ENCODE assay signal across 22 cellular contexts in the genomic region with DNA sequence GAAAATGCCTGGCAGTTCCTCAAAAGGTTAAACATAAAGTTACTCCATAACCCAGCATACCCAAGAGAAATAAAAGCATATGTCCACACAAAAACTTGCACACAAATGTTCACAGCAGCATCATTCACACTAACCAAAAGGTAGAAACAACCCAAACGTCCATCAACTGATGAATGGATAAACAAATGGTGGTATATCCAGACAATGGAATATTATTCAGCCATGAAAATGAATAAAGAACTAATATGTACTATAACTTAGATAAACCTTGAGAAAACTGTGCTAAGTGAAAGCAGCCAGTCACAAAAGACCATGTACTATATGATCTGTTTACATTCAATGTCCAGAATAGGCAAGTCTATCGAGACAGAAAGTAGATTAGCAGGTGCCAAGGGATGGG.
DNase-seq lines count a peak whose midpoint lies in the region; ATAC-seq, FAIRE-seq and TF ChIP-seq lines count a peak whose summit lies in the region.
"Had no signal": no experiment of that assay in that cellular context is flagged by ENCODE, and none has a peak within 500 bp of the region (broad histone marks: within the 10 kb centered on the region; RNA-seq: fewer than 3 reads in every experiment).

No MANE protein-coding gene starts in this region.

- no peak overlapping the region for H2BK120ac ChIP-seq in H1 (replicated peaks; ENCODE audit: low read depth, low read length)

- H2AFZ ChIP-seq in SK-N-SH (ENCODE audit: low read depth) (no peak overlapping the region), OCI-LY3 (ENCODE audit: low read depth, low read length) (no peak overlapping the region), H1 (ENCODE audit: low read length) (no peak overlapping the region)

- no peak for TF ChIP-seq CTCF in SK-N-SH (IDR thresholded peaks at IDR 0.05)
- TF ChIP-seq CTCF in OCI-LY3 (IDR thresholded peaks at IDR 0.05; ENCODE audit: low read depth, low read length), result no peak
- no peak for TF ChIP-seq CTCF in H1 (IDR thresholded peaks at IDR 0.05; ENCODE audit: control extremely low read depth in 1 of 3, insufficient read depth in 1 of 3, low read depth in 1 of 3, low read length in 3 of 3)

- peaks cover 10% of the 10 kb centered on the region for H3F3A ChIP-seq in SK-N-SH (replicated peaks; ENCODE audit: insufficient read depth)

- H3K79me2 ChIP-seq in SK-N-SH (ENCODE audit: insufficient read depth) (no peaks in the 10 kb centered on the region), OCI-LY3 (ENCODE audit: low read length) (no peaks in the 10 kb centered on the region), H1 (ENCODE audit: control insufficient read depth in 1 of 2, insufficient read depth in 2 of 2, low read length in 2 of 2) (no peaks in the 10 kb centered on the region)

- no peaks in the 10 kb centered on the region for H3K9me2 ChIP-seq in SK-N-SH

- peaks cover 1 to 27% (median 12%) of the 10 kb centered on the region in 3 donors for H3K27me3 Mint-ChIP-seq in immature natural killer cell (ENCODE audit: low read depth in 3 of 3)

- no peak overlapping the region for H3K4me2 ChIP-seq in SK-N-SH
- H3K4me2 ChIP-seq in OCI-LY3 (ENCODE audit: low read length), result peak overlapping the region; percentile 85
- H3K4me2 ChIP-seq in H1 (ENCODE audit: insufficient read depth in 1 of 2, low read depth in 2 of 2, low read length in 2 of 2), result no peak overlapping the region
- H3K4me2 ChIP-seq: A549 had no signal

- H2BK20ac ChIP-seq in H1 (ENCODE audit: low read length), result no peak overlapping the region

- no peaks in the 10 kb centered on the region for H3K79me1 ChIP-seq in H1 (ENCODE audit: low read depth, low read length)

- H3K27me3 ChIP-seq in SK-N-SH (ENCODE audit: insufficient read depth), result no peaks in the 10 kb centered on the region
- H3K27me3 ChIP-seq in OCI-LY3 (ENCODE audit: low read depth, low read length), result peaks cover 25% of the 10 kb centered on the region
- H3K27me3 ChIP-seq in H1 (replicated peaks in 1 of 4; ENCODE audit: control insufficient read depth in 3 of 4, extremely low read depth in 1 of 4, insufficient read depth in 3 of 4, low read length in 3 of 4), result no peaks in the 10 kb centered on the region; a peak in 2 of 7 replicates
- H3K27me3 ChIP-seq in small intestine (ENCODE audit: control insufficient read depth in 2 of 2, insufficient read depth in 2 of 2, low read length in 2 of 2), result no peaks in the 10 kb centered on the region
- H3K27me3 ChIP-seq: BLaER1 treated with 17β-estradiol and CSF1 and Interleukin-3, amounts not matched to agents 10 nM and 100 nM had no signal

- CTCF ChIA-PET in SK-N-SH (lab: Yijun Ruan, JAX), result interaction anchor here (1.1 to 1.3 kb wide), 3 partner anchors 58 to 213 kb away, joined by 3 to 6 read pairs (median 4); no protein-coding TSS in a partner anchor
- CTCF ChIA-PET in H1 (lab: Charles Lee; ENCODE audit: partially characterized antibody), result interaction anchor here (0.6 to 2.8 kb wide), 4 partner anchors 63 to 340 kb away, joined by 3 to 12 read pairs (median 4); no protein-coding TSS in a partner anchor

- H3K9me3 ChIP-seq in SK-N-SH, result peaks cover 21% of the 10 kb centered on the region
- peaks cover 6% of the 10 kb centered on the region; the same call in 1 of the 2 replicates for H3K9me3 ChIP-seq in OCI-LY3 (ENCODE audit: insufficient read depth, low read length)
- H3K9me3 ChIP-seq in H1 (ENCODE audit: insufficient read depth in 2 of 2, low read depth in 1 of 2, low read length in 1 of 2), result peaks cover 9 to 15% of the 10 kb centered on the region in 2 experiments
- no peaks in the 10 kb centered on the region for H3K9me3 ChIP-seq in small intestine (ENCODE audit: control insufficient read depth, low read depth)

- H4K91ac ChIP-seq in H1 (replicated peaks; ENCODE audit: insufficient read length, low read length), result no peak overlapping the region

- H3K27ac ChIP-seq in SK-N-SH (ENCODE audit: low read depth in 2 of 2, low read length in 1 of 2), result no peak overlapping the region
- no peak overlapping the region for H3K27ac ChIP-seq in OCI-LY3 (ENCODE audit: low read length)
- no peak overlapping the region for H3K27ac ChIP-seq in H1 (ENCODE audit: low read depth, low read length)
- no peak overlapping the region for H3K27ac ChIP-seq in small intestine (ENCODE audit: low read depth in 1 of 2, low read length in 1 of 2)
- H3K27ac ChIP-seq: 22Rv1; BLaER1 treated with 17β-estradiol and CSF1 and Interleukin-3, amounts not matched to agents 10 nM and 100 nM; C4-2B had no signal

- no peak overlapping the region for H2BK5ac ChIP-seq in H1 (ENCODE audit: low read depth, low read length)

- H4K5ac ChIP-seq in H1 (ENCODE audit: insufficient read length, low read depth, low read length), result no peak overlapping the region

- TF ChIP-seq RAD21 in SK-N-SH (IDR thresholded peaks at IDR 0.05; ENCODE audit: low read length) (no peak), H1 (IDR thresholded peaks at IDR 0.05 in 1 of 2, conservative IDR thresholded peaks at IDR 0.05 in 1 of 2; ENCODE audit: low read depth in 2 of 2, low read length in 2 of 2) (no peak)

- no peak for ATAC-seq in SK-N-SH treated with all-trans-retinoic acid at 6 μM for 48 hours
- ATAC-seq: A549; CD8-positive, alpha-beta T cell had no signal

- no peak overlapping the region for H3K9ac ChIP-seq in SK-N-SH
- H3K9ac ChIP-seq in OCI-LY3 (ENCODE audit: low read length), result no peak overlapping the region
- no peak overlapping the region for H3K9ac ChIP-seq in H1 (replicated peaks in 1 of 4; ENCODE audit: extremely low read depth in 1 of 4, low read depth in 3 of 4, low read length in 3 of 4)
- H3K9ac ChIP-seq: BLaER1 treated with 17β-estradiol and CSF1 and Interleukin-3, amounts not matched to agents 10 nM and 100 nM had no signal

- no peak overlapping the region for H2BK12ac ChIP-seq in H1 (ENCODE audit: low read depth, low read length)

- no peaks in the 10 kb centered on the region for H3K36me3 ChIP-seq in SK-N-SH (replicated peaks in 1 of 2; ENCODE audit: control insufficient read depth in 1 of 2, insufficient read depth in 2 of 2, low read length in 1 of 2)
- H3K36me3 ChIP-seq in OCI-LY3 (replicated peaks; ENCODE audit: low read depth, low read length), result no peaks in the 10 kb centered on the region
- H3K36me3 ChIP-seq in H1 (ENCODE audit: control insufficient read depth in 2 of 4, insufficient read depth in 4 of 4, low read length in 3 of 4), result no peaks in the 10 kb centered on the region
- H3K36me3 ChIP-seq in small intestine (ENCODE audit: control insufficient read depth in 2 of 2, insufficient read depth in 2 of 2, low read length in 2 of 2), result no peaks in the 10 kb centered on the region
- H3K36me3 ChIP-seq: BLaER1 treated with 17β-estradiol and CSF1 and Interleukin-3, amounts not matched to agents 10 nM and 100 nM had no signal

- no peak overlapping the region for H4K8ac ChIP-seq in H1 (ENCODE audit: extremely low read depth, insufficient read depth, low read length)

- WGBS in SK-N-SH (ENCODE audit: low lambda C conversion rate), result 32% methylated on average over 2 of the region's 2 CpGs
- whole genome bisulfite sequencing in H1 (ENCODE audit: extremely low coverage in 1 of 2, insufficient coverage in 1 of 2, insufficient read length in 1 of 2, insufficient replicate concordance in 2 of 2, low coverage in 1 of 2, low lambda C conversion rate in 2 of 2, missing lambda C conversion rate in 1 of 2), 2 experiments, result 75% methylated on average over 2 of the region's 2 CpGs; no CpG with 5 or more reads in 1 of the 2 experiments
- WGBS in small intestine, 3 donors, result 25 to 38% (median 26%) methylated on average over 2 of the region's 2 CpGs

- no peak overlapping the region for H2BK15ac ChIP-seq in H1 (ENCODE audit: low read length)

- no peaks in the 10 kb centered on the region for H4K20me1 ChIP-seq in SK-N-SH (ENCODE audit: insufficient read depth)
- H4K20me1 ChIP-seq in OCI-LY3 (ENCODE audit: insufficient read depth, low read length), result no peaks in the 10 kb centered on the region
- H4K20me1 ChIP-seq in H1 (replicated peaks in 1 of 2; ENCODE audit: control insufficient read depth in 1 of 2, insufficient read depth in 2 of 2, low read length in 2 of 2), result no peaks in the 10 kb centered on the region
- H4K20me1 ChIP-seq: BLaER1 treated with 17β-estradiol and CSF1 and Interleukin-3, amounts not matched to agents 10 nM and 100 nM had no signal

- no peak overlapping the region for H3K4me3 ChIP-seq in SK-N-SH (ENCODE audit: low read depth in 2 of 2, low read length in 1 of 2)
- no peak overlapping the region for H3K4me3 ChIP-seq in OCI-LY3 (ENCODE audit: low read length)
- no peak overlapping the region for H3K4me3 ChIP-seq in H1 (ENCODE audit: extremely low read depth in 1 of 4, insufficient read depth in 2 of 4, low read depth in 3 of 4, low read length in 4 of 4)
- no peak overlapping the region for H3K4me3 ChIP-seq in small intestine (ENCODE audit: low read depth in 1 of 2, low read length in 2 of 2)
- H3K4me3 ChIP-seq: A549; BLaER1 treated with 17β-estradiol and CSF1 and Interleukin-3, amounts not matched to agents 10 nM and 100 nM had no signal

- peaks cover 9 to 26% (median 14%) of the 10 kb centered on the region in 6 donors for H3K9me3 Mint-ChIP-seq in immature natural killer cell

- H2AK5ac ChIP-seq in H1 (ENCODE audit: low read depth, low read length), result no peak overlapping the region

- no peak for TF ChIP-seq POLR2A in H1 (IDR thresholded peaks at IDR 0.05; ENCODE audit: control extremely low read depth in 1 of 2, low read depth in 2 of 2, low read length in 2 of 2)

- H3K4me3 Mint-ChIP-seq in immature natural killer cell, result no peak overlapping the region
- H3K4me3 Mint-ChIP-seq: B cell; CD4-positive, alpha-beta T cell; CD8-positive, alpha-beta T cell had no signal

- DNase-seq in SK-N-SH (no peak), H1 (ENCODE audit: low read depth in 1 of 2, low spot score in 2 of 2) (no peak), immature natural killer cell (no peak), small intestine (no peak)
- DNase-seq: AML-193; Caco-2; Calu3; CD4-positive, alpha-beta T cell; CD8-positive, alpha-beta T cell; DMS79 treated with DMSO at 0.1 percent for 48 hours; GF-D8 had no signal

- H3K4me1 Mint-ChIP-seq in immature natural killer cell, result no peaks in the 10 kb centered on the region

- no peaks in the 10 kb centered on the region for H3K23me2 ChIP-seq in H1 (ENCODE audit: low read depth, low read length)

- no peak overlapping the region for H3K56ac ChIP-seq in H1 (replicated peaks; ENCODE audit: insufficient read length, low read depth, low read length)

- no peak overlapping the region for H3K14ac ChIP-seq in H1 (ENCODE audit: insufficient read length)

- no peak overlapping the region for H3K18ac ChIP-seq in H1 (ENCODE audit: extremely low read depth, low read length)

- H3K4me1 ChIP-seq in SK-N-SH (ENCODE audit: control insufficient read depth in 1 of 2, insufficient read depth in 2 of 2, low read depth in 1 of 2, low read length in 1 of 2), result no peaks in the 10 kb centered on the region; a peak in 2 of 4 replicates
- peaks cover 19% of the 10 kb centered on the region for H3K4me1 ChIP-seq in OCI-LY3 (ENCODE audit: low read length)
- H3K4me1 ChIP-seq in H1 (replicated peaks in 1 of 4; ENCODE audit: control insufficient read depth in 3 of 4, insufficient read depth in 4 of 4, low read length in 3 of 4), result peaks cover 0 to under 1% (median 0%) of the 10 kb centered on the region in 4 experiments; a peak in 1 of 7 replicates
- H3K4me1 ChIP-seq in small intestine (ENCODE audit: control insufficient read depth in 2 of 2, insufficient read depth in 1 of 2, low read depth in 1 of 2, low read length in 1 of 2), result no peaks in the 10 kb centered on the region
- H3K4me1 ChIP-seq: Caco-2 had no signal

- H3K27ac Mint-ChIP-seq in immature natural killer cell, result no peak overlapping the region
- H3K27ac Mint-ChIP-seq: B cell; CD4-positive, alpha-beta T cell; CD8-positive, alpha-beta T cell had no signal

- peaks cover 0 to 10% (median 6%) of the 10 kb centered on the region in 3 donors for H3K36me3 Mint-ChIP-seq in immature natural killer cell
- H3K36me3 Mint-ChIP-seq: CD8-positive, alpha-beta T cell had no signal

- no peak overlapping the region for H3K4ac ChIP-seq in H1 (replicated peaks; ENCODE audit: insufficient read length, low read depth, low read length)

- TF ChIP-seq EP300 in SK-N-SH (IDR thresholded peaks at IDR 0.05; ENCODE audit: borderline replicate concordance in 1 of 2, low read depth in 1 of 2, low read length in 1 of 2), result no peak
- no peak for TF ChIP-seq EP300 in H1 (IDR thresholded peaks at IDR 0.05; ENCODE audit: borderline replicate concordance in 1 of 2, low read depth in 2 of 2, low read length in 2 of 2)

- POLR2A ChIA-PET in SK-N-SH (lab: Yijun Ruan, JAX), result no interaction called here
- POLR2A ChIA-PET in H1 (lab: Charles Lee; ENCODE audit: partially characterized antibody), result no interaction called here

- no peak overlapping the region for H3K23ac ChIP-seq in H1 (ENCODE audit: insufficient read length)

- no peak for FAIRE-seq in H1 (lab: Jason Lieb, UNC)
- FAIRE-seq in small intestine (lab: Jason Lieb, UNC), result no peak
- FAIRE-seq: A549, D721Med, G401.6, GM12891, GM19239 had no signal
